ENCODE assay signal across 15 cellular contexts in genomic region chr3:86982883-86983282, GRCh38. TPM values are rescaled to one million over a fixed set of nuclear protein-coding genes. Genes with fewer than 3 reads are reported as not detected.
DNase-seq lines count a peak whose midpoint lies in the region; ATAC-seq and TF ChIP-seq lines count a peak whose summit lies in the region.
"Had no signal": no experiment of that assay in that cellular context is flagged by ENCODE, and none has a peak within 500 bp of the region (broad histone marks: within the 10 kb centered on the region; RNA-seq: fewer than 3 reads in every experiment).

No MANE protein-coding gene starts in this region.

- peak overlapping the region; percentile 2; the same call in 1 of the 2 replicates for H3K14ac ChIP-seq in IMR-90 (replicated peaks; ENCODE audit: low read depth, low read length)

- no peaks in the 10 kb centered on the region for H3K9me3 Mint-ChIP-seq in activated naive CD4-positive, alpha-beta T cell treated with anti-CD3 and anti-CD28 coated beads for 36 hours
- H3K9me3 Mint-ChIP-seq: activated naive CD8-positive, alpha-beta T cell treated with anti-CD3 and anti-CD28 coated beads, Interleukin-2, amount 10 ng/mL, durations not matched to agents 7 days and 5 days had no signal

- no peak for TF ChIP-seq CTCF in IMR-90 (conservative IDR thresholded peaks at IDR 0.05; ENCODE audit: low read depth, low read length)
- no peak for TF ChIP-seq CTCF in lung (IDR thresholded peaks at IDR 0.05; ENCODE audit: control extremely low read depth, extremely low read depth)
- TF ChIP-seq CTCF in transverse colon (IDR thresholded peaks at IDR 0.05): no peak
- no peak for TF ChIP-seq CTCF in PC-3 (conservative IDR thresholded peaks at IDR 0.05; ENCODE audit: low read depth, low read length)

- peaks cover 3% of the 10 kb centered on the region for H3K9me1 ChIP-seq in IMR-90 (ENCODE audit: insufficient read depth, low read length)

- H3K4me1 ChIP-seq in IMR-90 (ENCODE audit: control insufficient read depth, insufficient read depth, low read length) (peaks cover 15% of the 10 kb centered on the region), ectodermal cell (ENCODE audit: control insufficient read depth, insufficient read depth, low read length) (no peaks in the 10 kb centered on the region), lung (ENCODE audit: control insufficient read depth in 2 of 2, insufficient read depth in 2 of 2, low read length in 2 of 2) (no peaks in the 10 kb centered on the region), transverse colon (peaks cover 0 to 9% (median 0%) of the 10 kb centered on the region in 4 donors), PC-3 (ENCODE audit: insufficient read depth, low read length) (no peaks in the 10 kb centered on the region)
- H3K4me1 ChIP-seq: Peyer's patch had no signal

- H3K36me3 ChIP-seq in IMR-90 (ENCODE audit: control insufficient read depth, insufficient read depth, low read length) (peaks cover 6% of the 10 kb centered on the region), ectodermal cell (ENCODE audit: control insufficient read depth, insufficient read depth, low read length) (no peaks in the 10 kb centered on the region), lung (ENCODE audit: control insufficient read depth in 2 of 2, insufficient read depth in 2 of 2, low read length in 2 of 2) (no peaks in the 10 kb centered on the region), transverse colon (no peaks in the 10 kb centered on the region), PC-3 (ENCODE audit: low read depth, low read length) (0 out of 2 replicates have a peak, but pooled peaks cover 1% of the 10 kb centered on the region)
- H3K36me3 ChIP-seq: neutrophil, Peyer's patch had no signal

- CTCF ChIA-PET in IMR-90 (lab: Yijun Ruan, JAX) (no interaction called here), PC-3 (lab: Charles Lee) (no interaction called here)
- CTCF ChIA-PET in activated naive CD4-positive, alpha-beta T cell treated with anti-CD3 and anti-CD28 coated beads for 36 hours (lab: Charles Lee): no interaction called here

- H3K4me3 Mint-ChIP-seq in activated naive CD4-positive, alpha-beta T cell treated with anti-CD3 and anti-CD28 coated beads for 36 hours: no peak overlapping the region
- H3K4me3 Mint-ChIP-seq: activated naive CD8-positive, alpha-beta T cell treated with anti-CD3 and anti-CD28 coated beads, Interleukin-2, amount 10 ng/mL, durations not matched to agents 7 days and 5 days had no signal

- H3K27ac Mint-ChIP-seq in activated naive CD4-positive, alpha-beta T cell treated with anti-CD3 and anti-CD28 coated beads for 36 hours: no peak overlapping the region
- H3K27ac Mint-ChIP-seq: activated naive CD8-positive, alpha-beta T cell treated with anti-CD3 and anti-CD28 coated beads, Interleukin-2, amount 10 ng/mL, durations not matched to agents 7 days and 5 days had no signal

- peak overlapping the region; percentile 82 for H3K4me2 ChIP-seq in IMR-90 (ENCODE audit: low read depth, low read length)
- H3K4me2 ChIP-seq in PC-3 (ENCODE audit: low read length): no peak overlapping the region

- H3K56ac ChIP-seq in IMR-90 (ENCODE audit: extremely low read depth, insufficient read depth, low read length): peak overlapping the region; percentile 57; the same call in 1 of the 2 replicates

- peak overlapping the region; percentile 62 for H2AFZ ChIP-seq in IMR-90 (replicated peaks; ENCODE audit: low read length, poor library complexity)
- no peak overlapping the region for H2AFZ ChIP-seq in PC-3 (ENCODE audit: low read length)

- in situ Hi-C loops in IMR-90 (cut with MboI; ENCODE audit: low sequenced_read_pairs): loop anchor here (25.0 kb wide), 1 partner anchor 1154 kb away; the partner anchor contains the start of gene C3orf38
- in situ Hi-C loops in transverse colon (cut with MboI; ENCODE audit: low pct_ligation_motif_present in 1 of 4, low pct_unique_long_range_greater_than_20kb in 1 of 4, low sequenced_read_pairs in 3 of 4): no loop called here

- H4K8ac ChIP-seq in IMR-90 (ENCODE audit: low read depth in 2 of 2, low read length in 2 of 2): peak overlapping the region in 1 of 2 experiments; percentile 82; a peak in 3 of 4 replicates

- POLR2A ChIA-PET in IMR-90 (lab: Charles Lee; ENCODE audit: unreplicated experiment): no interaction called here
- POLR2A ChIA-PET in PC-3 (lab: Charles Lee; ENCODE audit: unreplicated experiment): no interaction called here

- no peaks in the 10 kb centered on the region for H3K79me2 ChIP-seq in PC-3 (ENCODE audit: low read length)

- BruUV-seq in IMR-90 (replicated peaks; lab: Mats Ljungman, UMichigan): no TSS peak
- no TSS peak for BruUV-seq in PC-3 (replicated peaks; lab: Mats Ljungman, UMichigan)

- no peaks in the 10 kb centered on the region for H3K4me1 Mint-ChIP-seq in activated naive CD4-positive, alpha-beta T cell treated with anti-CD3 and anti-CD28 coated beads for 36 hours (ENCODE audit: low read depth)
- H3K4me1 Mint-ChIP-seq: activated naive CD8-positive, alpha-beta T cell treated with anti-CD3 and anti-CD28 coated beads, Interleukin-2, amount 10 ng/mL, durations not matched to agents 7 days and 5 days had no signal

- TF ChIP-seq POLR2A in IMR-90 (IDR thresholded peaks at IDR 0.05; ENCODE audit: low read depth, low read length): no peak
- TF ChIP-seq POLR2A in transverse colon (IDR thresholded peaks at IDR 0.05): no peak

- no peaks in the 10 kb centered on the region for H3K9me2 ChIP-seq in PC-3 (replicated peaks; ENCODE audit: low read length)

- H3K27me3 ChIP-seq in IMR-90 (ENCODE audit: control insufficient read depth, insufficient read depth, low read length) (no peaks in the 10 kb centered on the region), ectodermal cell (ENCODE audit: control insufficient read depth, insufficient read depth, low read length, poor library complexity, severe bottlenecking) (no peaks in the 10 kb centered on the region), lung (ENCODE audit: control insufficient read depth, insufficient read depth) (no peaks in the 10 kb centered on the region), transverse colon (no peaks in the 10 kb centered on the region), PC-3 (ENCODE audit: low read length) (no peaks in the 10 kb centered on the region)
- H3K27me3 ChIP-seq: Peyer's patch had no signal

- 0 out of 2 replicates have a peak overlapping the region, but pooled peaks have one; percentile 1 for H2BK20ac ChIP-seq in IMR-90 (ENCODE audit: low read depth, low read length)

- intact Hi-C loops in IMR-90 (cut with micrococcal nuclease): loop anchor here (5.0 kb wide), 1 partner anchor 116 kb away; no protein-coding TSS in a partner anchor
- intact Hi-C loops in transverse colon (cut with DNase I; ENCODE audit: low total_unique reads): no loop called here
- intact Hi-C loops in activated naive CD4-positive, alpha-beta T cell treated with anti-CD3 and anti-CD28 coated beads for 36 hours (cut with micrococcal nuclease): no loop called here
- intact Hi-C loops in PC-3 (cut with micrococcal nuclease): no loop called here

- H3K4me3 ChIP-seq in IMR-90 (ENCODE audit: insufficient read depth, low read depth, low read length) (no peak overlapping the region), ectodermal cell (ENCODE audit: insufficient read depth, low read depth, low read length) (no peak overlapping the region), lung (no peak overlapping the region), transverse colon (no peak overlapping the region), PC-3 (ENCODE audit: low read length) (no peak overlapping the region)
- H3K4me3 ChIP-seq: GM12878, Peyer's patch had no signal

- H2BK120ac ChIP-seq in IMR-90 (ENCODE audit: low read depth, low read length): peak overlapping the region; percentile 34

- H2AK5ac ChIP-seq in IMR-90 (ENCODE audit: low read depth, low read length): peak overlapping the region; percentile 88; the same call in 1 of the 2 replicates

- peak overlapping the region; percentile 73 for H4K91ac ChIP-seq in IMR-90 (ENCODE audit: insufficient read depth, low read depth, low read length)

- H3K9me3 ChIP-seq in IMR-90 (ENCODE audit: control insufficient read depth, insufficient read depth, low read length) (no peaks in the 10 kb centered on the region), ectodermal cell (ENCODE audit: control insufficient read depth, low read length) (no peaks in the 10 kb centered on the region), lung (ENCODE audit: control insufficient read depth in 2 of 2, insufficient read depth in 1 of 2, low read length in 1 of 2) (no peaks in the 10 kb centered on the region), transverse colon (no peaks in the 10 kb centered on the region), PC-3 (ENCODE audit: low read length) (no peaks in the 10 kb centered on the region)
- H3K9me3 ChIP-seq: neutrophil, Peyer's patch had no signal

- peak overlapping the region; percentile 8; the same call in 1 of the 2 replicates for H3K4ac ChIP-seq in IMR-90 (ENCODE audit: low read depth, low read length)

- peaks cover 2% of the 10 kb centered on the region for H3K27me3 Mint-ChIP-seq in activated naive CD4-positive, alpha-beta T cell treated with anti-CD3 and anti-CD28 coated beads for 36 hours (ENCODE audit: low read depth)

- peak overlapping the region; percentile 45; the same call in 1 of the 2 replicates for H3K27ac ChIP-seq in IMR-90 (ENCODE audit: insufficient read depth, low read length)
- peak overlapping the region; percentile 4 for H3K27ac ChIP-seq in ectodermal cell (ENCODE audit: insufficient read depth, low read depth, low read length, poor library complexity, severe bottlenecking)
- H3K27ac ChIP-seq in lung (ENCODE audit: low read depth in 1 of 2, low read length in 1 of 2): no peak overlapping the region
- peak overlapping the region; percentile 36 to 66 (median 56) for H3K27ac ChIP-seq in transverse colon
- H3K27ac ChIP-seq in PC-3 (ENCODE audit: low read length): no peak overlapping the region
- H3K27ac ChIP-seq: neutrophil had no signal

- ATAC-seq in IMR-90 (ENCODE audit: low read depth) (peak; percentile 42), lung (ENCODE audit: insufficient read depth, low FRiP score) (peak; percentile 41), GM21737 (IDR thresholded peaks at IDR 0.05; ENCODE audit: unreplicated experiment) (no peak), esophagus mucosa (no peak), PC-3 (no peak)
- ATAC-seq: GM12878; stimulated activated naive CD8-positive, alpha-beta T cell treated with anti-CD3 and anti-CD28 coated beads, Interleukin-15, Interleukin-2, amounts not matched to agents 100 U/mL and 50 U/mL, for 24 hours had no signal

- DNase-seq in IMR-90 (peak; percentile 68), lung (ENCODE audit: low spot score) (no peak), transverse colon (no peak), PC-3 (no peak)
- DNase-seq in activated naive CD4-positive, alpha-beta T cell treated with anti-CD3 and anti-CD28 coated beads for 36 hours: no peak
- DNase-seq: activated naive CD8-positive, alpha-beta T cell treated with anti-CD3 and anti-CD28 coated beads, Interleukin-2, amount 10 ng/mL, durations not matched to agents 7 days and 5 days; NCI-H2171; Peyer's patch; stimulated activated CD4-positive, alpha-beta T cell treated with anti-CD3 and anti-CD28 coated beads, Interleukin-2, amount 100 ng/mL, for 48 hours; stimulated activated naive CD8-positive, alpha-beta T cell treated with anti-CD3 and anti-CD28 coated beads, Interleukin-15, Interleukin-2, amounts not matched to agents 100 U/mL and 50 U/mL, for 24 hours had no signal

- H4K20me1 ChIP-seq in IMR-90 (ENCODE audit: insufficient read depth, low read length): no peaks in the 10 kb centered on the region
- H4K20me1 ChIP-seq in PC-3 (ENCODE audit: low read length): no peaks in the 10 kb centered on the region

- peak overlapping the region; percentile 19; the same call in 1 of the 2 replicates for H3K23ac ChIP-seq in IMR-90 (ENCODE audit: low read depth, low read length)

- dilution Hi-C loops in IMR-90 (cut with HindIII; ENCODE audit: low sequenced_read_pairs, unreplicated experiment): no loop called here

- H4K5ac ChIP-seq in IMR-90 (ENCODE audit: low read depth, low read length): peak overlapping the region; percentile 47; the same call in 1 of the 2 replicates

- no peak for TF ChIP-seq RAD21 in IMR-90 (IDR thresholded peaks at IDR 0.05; ENCODE audit: low read length)

- H2BK5ac ChIP-seq in IMR-90 (ENCODE audit: low read depth, low read length, poor library complexity, severe bottlenecking): peak overlapping the region; percentile 95

- WGBS in IMR-90 (ENCODE audit: extremely low coverage in 2 of 2, insufficient read length in 1 of 2), 2 experiments: no CpG with 5 or more reads among the region's 2 CpGs
- WGBS in ectodermal cell, 2 experiments: 86 to 90% methylated on average over 1 to 2 of the region's 2 CpGs
- WGBS in lung, 2 donors: 67 to 80% methylated on average over 2 of the region's 2 CpGs
- 47 to 63% methylated on average over 2 of the region's 2 CpGs for WGBS in transverse colon (ENCODE audit: low coverage in 1 of 2), 2 donors

- H3K9ac ChIP-seq in IMR-90 (ENCODE audit: low read depth, low read length) (peak overlapping the region; percentile 19; the same call in 1 of the 2 replicates), PC-3 (ENCODE audit: low read length) (no peak overlapping the region)

- peak overlapping the region; percentile 76; the same call in 1 of the 2 replicates for H3K18ac ChIP-seq in IMR-90 (ENCODE audit: low read depth, low read length)

- H2BK15ac ChIP-seq in IMR-90 (ENCODE audit: low read depth, low read length): peak overlapping the region; percentile 21; the same call in 1 of the 3 replicates

- H3F3A ChIP-seq in PC-3 (ENCODE audit: low read length, unreplicated experiment): no peaks in the 10 kb centered on the region

- no peak overlapping the region for H2AK9ac ChIP-seq in IMR-90 (replicated peaks; ENCODE audit: low read depth, low read length, poor library complexity)

- TF ChIP-seq EP300 in transverse colon (IDR thresholded peaks at IDR 0.05; ENCODE audit: low read depth): no peak

- no peaks in the 10 kb centered on the region for H3K36me3 Mint-ChIP-seq in activated naive CD4-positive, alpha-beta T cell treated with anti-CD3 and anti-CD28 coated beads for 36 hours (ENCODE audit: low read depth)
- H3K36me3 Mint-ChIP-seq: activated naive CD8-positive, alpha-beta T cell treated with anti-CD3 and anti-CD28 coated beads, Interleukin-2, amount 10 ng/mL, durations not matched to agents 7 days and 5 days had no signal

- peaks cover 4 to 37% of the 10 kb centered on the region in 2 experiments; a peak in 3 of 4 replicates for H3K79me1 ChIP-seq in IMR-90 (ENCODE audit: low read depth in 1 of 2, low read length in 2 of 2)

RNA-seq across cellular contexts. Expression of gene VGLL3, which starts 8.1 kb away (rescaled TPM):
- 96.7 and 97.3 TPM in 2 replicates for total RNA-seq in IMR-90 (2012; rRNA removed)
- 46.2 and 71.4 TPM in 2 replicates for polyA plus RNA-seq in IMR-90 (2012; rRNA removed)
- 14.7 and 55.4 TPM in 2 replicates for polyA plus RNA-seq in IMR-90 (2012; cell fraction: cytosol; rRNA removed)
- polyA plus RNA-seq in IMR-90 (2012; cell fraction: nucleus; rRNA removed; ENCODE audit: low replicate concordance): 58.3 and 90.7 TPM in 2 replicates
- 56.8 TPM for polyA plus RNA-seq in ectodermal cell (2013, experiment 1 of 4)
- 32.2 TPM for polyA plus RNA-seq in ectodermal cell (2013, experiment 2 of 4)
- 17.2 TPM for polyA plus RNA-seq in ectodermal cell (2013, experiment 3 of 4)
- 24.7 TPM for polyA plus RNA-seq in ectodermal cell (2013, experiment 4 of 4)
- 10 to 100 TPM; 32.8 to 49.2 TPM for total RNA-seq in lung
- polyA plus RNA-seq in lung: 1 to 10 TPM; 4.3 to 7.4 TPM
- 100 to 1,000 TPM in 1 of 4 donors, 1 to 10 TPM in 3; 3.8 to 138 (median 8.0) TPM for total RNA-seq in transverse colon
- total RNA-seq in activated naive CD4-positive, alpha-beta T cell treated with anti-CD3 and anti-CD28 coated beads for 36 hours: not detected
- 1.6 TPM for total RNA-seq in esophagus mucosa
- total RNA-seq in PC-3 (2014; rRNA removed): 1.3 and 1.8 TPM in 2 replicates
- total RNA-seq: activated naive CD8-positive, alpha-beta T cell treated with anti-CD3 and anti-CD28 coated beads, Interleukin-2, amount 10 ng/mL, durations not matched to agents 7 days and 5 days had no signal
- polyA plus RNA-seq: GM12878 had no signal

Comparison
In these comparisons a context has a peak if more than half of its experiments do, and no peak if none do; other contexts are left out.
1. ATAC-seq: peak in IMR-90 (single experiment) and lung (single experiment); none in GM21737 (single experiment), esophagus mucosa (single experiment) and PC-3 (single experiment).
2. H3K27ac ChIP-seq: peak in IMR-90 (single experiment), ectodermal cell (single experiment) and transverse colon (4 of 4); none in lung (0 of 2) and PC-3 (single experiment).